In genomic region chr7:41431671-41432070, GRCh38 we compare ENCODE assay signal across 2 cellular contexts.
TF ChIP-seq lines count a peak whose summit lies in the region.

No MANE protein-coding gene starts in this region.

TF ChIP-seq in SK-N-SH, 30 proteins besides CTCF, POLR2A, EP300 and RAD21 (continued from another document):
- no peak for TF ChIP-seq PBX3 (IDR thresholded peaks at IDR 0.05)
- TF ChIP-seq SMC3 (IDR thresholded peaks at IDR 0.05; ENCODE audit: low read depth, low read length), result no peak
- no peak for TF ChIP-seq TAF1 (IDR thresholded peaks at IDR 0.05; ENCODE audit: borderline replicate concordance, low read depth, low read length)
- no peak for TF ChIP-seq TCF12 (IDR thresholded peaks at IDR 0.05)
- TF ChIP-seq FOXJ3 (CRISPR knock-in tag; IDR thresholded peaks at IDR 0.05), result no peak

TF ChIP-seq in SK-N-SH treated with all-trans-retinoic acid at 6 μM for 48 hours, 23 proteins besides CTCF, POLR2A, EP300 and RAD21 (continued from another document):
- TF ChIP-seq CREB5 (CRISPR knock-in tag; IDR thresholded peaks at IDR 0.05; ENCODE audit: low read depth), result no peak
TF ChIP-seq in SK-N-SH treated with all-trans-retinoic acid at 6 μM for 48 hours: peak in this region for 0.
